8 cellular contexts compared by ENCODE assay signal in the genomic region with DNA sequence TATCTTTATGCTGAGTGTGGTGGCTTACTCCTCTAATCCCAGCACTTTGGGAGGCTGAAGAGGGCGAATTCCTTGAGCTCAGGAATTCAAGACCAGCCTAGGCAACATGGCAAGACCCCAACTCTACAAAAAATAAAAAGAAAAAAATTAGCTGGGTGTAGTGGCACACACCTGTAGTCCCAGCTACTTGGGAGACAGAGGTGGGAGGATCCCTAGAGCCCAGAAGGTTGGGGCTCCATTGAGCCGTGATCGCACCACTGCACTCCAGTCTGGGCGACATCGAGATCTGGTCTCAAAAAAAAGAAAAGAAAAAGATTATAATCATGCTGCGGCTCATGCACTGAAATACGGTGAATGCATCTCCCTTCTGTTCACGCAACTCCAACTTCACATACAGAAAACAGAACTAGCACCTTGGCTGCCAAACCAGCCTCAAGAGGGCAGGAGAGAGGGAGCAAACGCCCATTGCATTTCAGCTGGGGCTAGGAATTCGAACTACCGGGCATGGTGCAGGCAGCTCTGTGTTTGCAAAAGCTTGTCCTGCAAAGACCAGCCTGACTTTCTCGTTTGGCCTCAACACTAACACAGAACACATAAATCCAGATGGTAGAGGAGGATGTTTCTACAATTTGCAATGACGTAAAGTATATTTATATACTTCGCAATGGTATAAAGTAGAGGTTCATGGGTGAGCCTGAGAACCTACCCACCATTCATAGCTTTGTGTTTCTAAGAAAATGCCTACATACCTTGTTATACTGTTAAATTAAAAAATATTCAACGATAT. TPM values are rescaled to one million over a fixed set of nuclear protein-coding genes. Genes with fewer than 3 reads are reported as not detected.
A peak's percentile ranks its signal among the peaks of the same experiment; 100 is the strongest.
DNase-seq lines count a peak whose midpoint lies in the region; ATAC-seq and TF ChIP-seq lines count a peak whose summit lies in the region.

No MANE protein-coding gene starts in this region.

- 32% methylated on average over 15 of the region's 15 CpGs for WGBS in right cardiac atrium
- WGBS in sigmoid colon, 2 donors = 25 to 27% methylated on average over 15 of the region's 15 CpGs
- no CpG with 5 or more reads among the region's 15 CpGs for WGBS in neuronal stem cell (ENCODE audit: extremely low coverage in 2 of 2, insufficient read length in 2 of 2, insufficient replicate concordance in 1 of 2), 2 donors

- no peak overlapping the region for H3K4ac ChIP-seq in neuronal stem cell (ENCODE audit: low read length)

- no peaks in the 10 kb centered on the region for H3K9me3 ChIP-seq in right cardiac atrium (ENCODE audit: control insufficient read depth, low read length)
- H3K9me3 ChIP-seq in sigmoid colon = no peaks in the 10 kb centered on the region
- H3K9me3 ChIP-seq in neuronal stem cell (replicated peaks in 1 of 2; ENCODE audit: control insufficient read depth in 2 of 2, insufficient read depth in 1 of 2, low read depth in 1 of 2, low read length in 2 of 2) = no peaks in the 10 kb centered on the region

- peak; percentile 71 to 78 for ATAC-seq in right cardiac atrium
- ATAC-seq in HG03135 (IDR thresholded peaks at IDR 0.05; ENCODE audit: unreplicated experiment) = no peak

- peak; percentile 89 for TF ChIP-seq CTCF in LNCaP clone FGC (IDR thresholded peaks at IDR 0.05; ENCODE audit: control insufficient read depth, extremely low read depth, insufficient read depth)
- peak in 3 of 4 experiments; percentile 34 to 65 (median 47) for TF ChIP-seq CTCF in sigmoid colon (IDR thresholded peaks at IDR 0.05)

- DNase-seq in DMS53 treated with DMSO at 0.1 percent for 48 hours (lab: John Stamatoyannopoulos, UW; ENCODE audit: unreplicated experiment) (peak; percentile 54), LNCaP clone FGC (ENCODE audit: low read depth) (peak; percentile 58), SKM-1 treated with dmso at 0.1 percent for 144 hours (lab: John Stamatoyannopoulos, UW; ENCODE audit: unreplicated experiment) (peak; percentile 65), anterior cingulate cortex (lab: John Stamatoyannopoulos, UW) (peak in 46 of 58 donors; percentile 18 to 88 (median 38)), right cardiac atrium (peak in 1 of 3 donors; percentile 78), sigmoid colon (no peak), neuronal stem cell (ENCODE audit: low spot score) (no peak)

- no peak overlapping the region for H3K4me3 ChIP-seq in LNCaP clone FGC (ENCODE audit: low read depth, low read length)
- H3K4me3 ChIP-seq in right cardiac atrium (ENCODE audit: low read length) = no peak overlapping the region
- no peak overlapping the region for H3K4me3 ChIP-seq in sigmoid colon
- H3K4me3 ChIP-seq in neuronal stem cell (ENCODE audit: low read length in 2 of 2) = no peak overlapping the region

- H3K14ac ChIP-seq in neuronal stem cell (ENCODE audit: low read length) = no peak overlapping the region

- no peak overlapping the region for H2BK120ac ChIP-seq in neuronal stem cell (ENCODE audit: low read depth, low read length)

- no peak overlapping the region for H2AK5ac ChIP-seq in neuronal stem cell (ENCODE audit: low read depth, low read length)

- H2AFZ ChIP-seq in neuronal stem cell (ENCODE audit: low read length) = no peak overlapping the region

- no peak for TF ChIP-seq POLR2A in sigmoid colon (IDR thresholded peaks at IDR 0.05)

- no peak overlapping the region for H4K91ac ChIP-seq in neuronal stem cell (ENCODE audit: low read depth, low read length, poor library complexity)

- no peak overlapping the region for H3K9ac ChIP-seq in neuronal stem cell (ENCODE audit: low read depth, low read length, poor library complexity)

- no peaks in the 10 kb centered on the region for H3K79me1 ChIP-seq in neuronal stem cell (ENCODE audit: low read depth, low read length)

- no peak overlapping the region for H2BK15ac ChIP-seq in neuronal stem cell (ENCODE audit: low read length)

- H3K27me3 ChIP-seq in right cardiac atrium (ENCODE audit: control insufficient read depth, insufficient read depth) = no peaks in the 10 kb centered on the region
- H3K27me3 ChIP-seq in sigmoid colon = no peaks in the 10 kb centered on the region
- peaks cover 0 to 12% (median 0%) of the 10 kb centered on the region in 3 experiments for H3K27me3 ChIP-seq in neuronal stem cell (ENCODE audit: control insufficient read depth in 3 of 3, insufficient read depth in 3 of 3, low read depth in 1 of 3, low read length in 3 of 3)

- H2BK12ac ChIP-seq in neuronal stem cell (ENCODE audit: low read length) = no peak overlapping the region

- H3K27ac ChIP-seq in right cardiac atrium (ENCODE audit: low read length) (no peak overlapping the region), sigmoid colon (no peak overlapping the region), neuronal stem cell (replicated peaks; ENCODE audit: low read length) (no peak overlapping the region)

- H3K36me3 ChIP-seq in sigmoid colon = no peaks in the 10 kb centered on the region
- H3K36me3 ChIP-seq in neuronal stem cell (replicated peaks in 1 of 2; ENCODE audit: control insufficient read depth in 2 of 2, insufficient read depth in 2 of 2, low read length in 2 of 2) = no peaks in the 10 kb centered on the region

- H2BK5ac ChIP-seq in neuronal stem cell (ENCODE audit: low read length) = no peak overlapping the region

- H3K18ac ChIP-seq in neuronal stem cell (ENCODE audit: low read length) = no peak overlapping the region

- TF ChIP-seq EP300 in sigmoid colon (IDR thresholded peaks at IDR 0.05) = no peak

- H4K8ac ChIP-seq in neuronal stem cell (ENCODE audit: low read depth, low read length) = no peak overlapping the region

- no peak overlapping the region for H3K23ac ChIP-seq in neuronal stem cell (ENCODE audit: low read depth, low read length, poor library complexity)

- no peak overlapping the region for H3K4me2 ChIP-seq in neuronal stem cell (ENCODE audit: insufficient read depth, low read length, poor library complexity, severe bottlenecking)

- no peaks in the 10 kb centered on the region for H3K4me1 ChIP-seq in right cardiac atrium (ENCODE audit: control insufficient read depth, insufficient read depth, low read length)
- no peaks in the 10 kb centered on the region for H3K4me1 ChIP-seq in sigmoid colon
- H3K4me1 ChIP-seq in neuronal stem cell (ENCODE audit: control insufficient read depth in 2 of 2, insufficient read depth in 1 of 2, low read depth in 1 of 2, low read length in 2 of 2) = peaks cover 0 to 2% of the 10 kb centered on the region in 2 donors

- intact Hi-C loops in right cardiac atrium (cut with DNase I) (loop anchor here in 1 of 4 donors (10.0 kb wide), 1 partner anchor 181 kb away; a partner anchor contains a TSS), sigmoid colon (cut with DNase I) (no loop called here)

RNA-seq across cellular contexts. Expression of a gene that starts 6.3 kb away (rescaled TPM):
- 10 to 100 TPM; 66.4 to 82.0 (median 70.5) TPM for total RNA-seq in right cardiac atrium
- 101 TPM for polyA plus RNA-seq in right cardiac atrium
- total RNA-seq in sigmoid colon = 10 to 100 TPM; 14.5 to 29.4 (median 20.2) TPM
- 1 to 10 TPM in 2 of 3 donors, under 1 TPM in 1; 0.69 to 8.4 (median 7.5) TPM for polyA plus RNA-seq in sigmoid colon
- polyA plus RNA-seq in neuronal stem cell (2013, experiment 1 of 2) = 27.7 TPM
- 26.2 TPM for polyA plus RNA-seq in neuronal stem cell (2013, experiment 2 of 2)

RNA-seq across cellular contexts. Expression of a gene that starts 24.0 kb away (rescaled TPM):
- total RNA-seq in right cardiac atrium = 1,000 to 10,000 TPM in 2 of 4 donors, 100 to 1,000 TPM in 2; 948 to 1,416 (median 984) TPM
- 1,325 TPM for polyA plus RNA-seq in right cardiac atrium
- 1,000 to 10,000 TPM; 1,532 to 2,212 (median 2,076) TPM for total RNA-seq in sigmoid colon
- polyA plus RNA-seq in sigmoid colon = 1,000 to 10,000 TPM; 2,602 to 4,917 (median 3,303) TPM
- polyA plus RNA-seq in neuronal stem cell (2013, experiment 1 of 2) = 3,109 TPM
- 3,051 TPM for polyA plus RNA-seq in neuronal stem cell (2013, experiment 2 of 2)

RNA-seq across cellular contexts. Expression of a gene that starts 56.1 kb away (rescaled TPM):
- 10 to 100 TPM; 14.9 to 18.7 (median 17.3) TPM for total RNA-seq in right cardiac atrium
- 16.2 TPM for polyA plus RNA-seq in right cardiac atrium
- 10 to 100 TPM; 19.6 to 24.6 (median 21.3) TPM for total RNA-seq in sigmoid colon
- 10 to 100 TPM in 1 of 3 donors, 1 to 10 TPM in 2; 8.8 to 17.5 (median 9.0) TPM for polyA plus RNA-seq in sigmoid colon
- 25.7 TPM for polyA plus RNA-seq in neuronal stem cell (2013, experiment 1 of 2)
- 24.2 TPM for polyA plus RNA-seq in neuronal stem cell (2013, experiment 2 of 2)

Comparison
In these comparisons a context has a peak if more than half of its experiments do, and no peak if none do; other contexts are left out.
1. DNase-seq: peak in DMS53 treated with DMSO at 0.1 percent for 48 hours (single experiment), LNCaP clone FGC (single experiment), SKM-1 treated with dmso at 0.1 percent for 144 hours (single experiment) and anterior cingulate cortex (46 of 58); none in sigmoid colon (single experiment) and neuronal stem cell (single experiment).